ENCODE assay signal across 20 cellular contexts in genomic region chr2:11478899-11479605, GRCh38. TPM values are rescaled to one million over a fixed set of nuclear protein-coding genes. Genes with fewer than 3 reads are reported as not detected.
DNase-seq lines count a peak whose midpoint lies in the region; ATAC-seq, FAIRE-seq and TF ChIP-seq lines count a peak whose summit lies in the region.
"Had no signal": no experiment of that assay in that cellular context is flagged by ENCODE, and none has a peak within 500 bp of the region (broad histone marks: within the 10 kb centered on the region; RNA-seq: fewer than 3 reads in every experiment).

No MANE protein-coding gene starts in this region.

- H3K56ac ChIP-seq in H1 (replicated peaks; ENCODE audit: insufficient read length, low read depth, low read length): no peak overlapping the region

- no peak overlapping the region for H3K18ac ChIP-seq in H1 (ENCODE audit: extremely low read depth, low read length)

- no peak for TF ChIP-seq EP300 in H1 (IDR thresholded peaks at IDR 0.05; ENCODE audit: borderline replicate concordance in 1 of 2, low read depth in 2 of 2, low read length in 2 of 2)

- H2AK5ac ChIP-seq in H1 (ENCODE audit: low read depth, low read length): 0 out of 2 replicates have a peak overlapping the region, but pooled peaks have one; percentile 45

- no peak overlapping the region for H3K4me3 ChIP-seq in HEK293 (ENCODE audit: low read depth, low read length)
- H3K4me3 ChIP-seq in H1 (ENCODE audit: extremely low read depth in 1 of 4, insufficient read depth in 2 of 4, low read depth in 3 of 4, low read length in 4 of 4): no peak overlapping the region
- no peak overlapping the region for H3K4me3 ChIP-seq in uterus
- H3K4me3 ChIP-seq in kidney (ENCODE audit: low read length in 2 of 2): no peak overlapping the region
- H3K4me3 ChIP-seq in aorta (ENCODE audit: low read length in 2 of 2): no peak overlapping the region
- H3K4me3 ChIP-seq: HAP-1 had no signal

- WGBS in H1 (ENCODE audit: extremely low coverage in 1 of 2, insufficient coverage in 1 of 2, insufficient read length in 1 of 2, insufficient replicate concordance in 2 of 2, low coverage in 1 of 2, low lambda C conversion rate in 2 of 2, missing lambda C conversion rate in 1 of 2), 2 experiments: 91 to 100% methylated on average over 1 to 12 of the region's 12 CpGs
- WGBS in aorta, 2 donors: 76 to 79% methylated on average over 12 of the region's 12 CpGs

- H2BK120ac ChIP-seq in H1 (replicated peaks; ENCODE audit: low read depth, low read length): peak overlapping the region; percentile 15

- H3K9me3 Mint-ChIP-seq in progenitor cell of endocrine pancreas (ENCODE audit: low read depth): no peaks in the 10 kb centered on the region

- H3K4me1 ChIP-seq in HEK293 (ENCODE audit: control insufficient read depth, insufficient read depth, low read length) (peaks cover 5% of the 10 kb centered on the region), H1 (replicated peaks in 1 of 4; ENCODE audit: control insufficient read depth in 3 of 4, insufficient read depth in 4 of 4, low read length in 3 of 4) (peaks cover 0 to 5% (median 3%) of the 10 kb centered on the region in 4 experiments; a peak in 4 of 7 replicates), uterus (peaks cover 0 to 5% of the 10 kb centered on the region in 2 donors), kidney (ENCODE audit: control insufficient read depth in 1 of 2, insufficient read depth in 1 of 2, low read depth in 1 of 2, low read length in 2 of 2) (peaks cover 3 to 6% of the 10 kb centered on the region in 2 donors), aorta (ENCODE audit: control insufficient read depth in 1 of 2, insufficient read depth in 2 of 2, low read length in 2 of 2) (no peaks in the 10 kb centered on the region)

- no peak overlapping the region for H4K5ac ChIP-seq in H1 (ENCODE audit: insufficient read length, low read depth, low read length)

- peaks cover 15% of the 10 kb centered on the region for H3K23me2 ChIP-seq in H1 (ENCODE audit: low read depth, low read length)

- H3K4me3 Mint-ChIP-seq in progenitor cell of endocrine pancreas (ENCODE audit: low read depth): no peak overlapping the region

- no peak overlapping the region for H3K14ac ChIP-seq in H1 (ENCODE audit: insufficient read length)

- ATAC-seq in aorta (ENCODE audit: low FRiP score): no peak

- H3K27me3 ChIP-seq in H1 (replicated peaks in 1 of 4; ENCODE audit: control insufficient read depth in 3 of 4, extremely low read depth in 1 of 4, insufficient read depth in 3 of 4, low read length in 3 of 4) (peaks cover 0 to 16% (median 13%) of the 10 kb centered on the region in 4 experiments; a peak in 6 of 7 replicates), uterus (no peaks in the 10 kb centered on the region), aorta (ENCODE audit: control insufficient read depth in 1 of 2, insufficient read depth in 2 of 2, low read length in 1 of 2) (no peaks in the 10 kb centered on the region)

- no peak overlapping the region for H2BK12ac ChIP-seq in H1 (ENCODE audit: low read depth, low read length)

- H3K79me1 ChIP-seq in H1 (ENCODE audit: low read depth, low read length): peaks cover 2% of the 10 kb centered on the region; the same call in 1 of the 2 replicates

- 0 out of 2 replicates have a peak overlapping the region, but pooled peaks have one; percentile 43 for H2BK20ac ChIP-seq in H1 (ENCODE audit: low read length)

- intact Hi-C loops in uterus (cut with DNase I; ENCODE audit: low total_unique reads) (no loop called here), kidney (cut with DNase I) (loop anchor here (10.0 kb wide), 1 partner anchor 306 kb away; no protein-coding TSS in a partner anchor), aorta (cut with DNase I) (loop anchor here (5.0 to 10.0 kb wide), 2 partner anchors 206 to 298 kb away; no protein-coding TSS in a partner anchor)

- no peak overlapping the region for H2AFZ ChIP-seq in H1 (ENCODE audit: low read length)

- no peak overlapping the region for H4K8ac ChIP-seq in H1 (ENCODE audit: extremely low read depth, insufficient read depth, low read length)

- no peak overlapping the region for H3K4me2 ChIP-seq in H1 (ENCODE audit: insufficient read depth in 1 of 2, low read depth in 2 of 2, low read length in 2 of 2)

- H3K9me3 ChIP-seq in HEK293 (ENCODE audit: control insufficient read depth, insufficient read depth, low read depth, low read length) (no peaks in the 10 kb centered on the region), H1 (ENCODE audit: insufficient read depth in 2 of 2, low read depth in 1 of 2, low read length in 1 of 2) (no peaks in the 10 kb centered on the region), uterus (no peaks in the 10 kb centered on the region), kidney (ENCODE audit: control insufficient read depth in 1 of 2, low read length in 2 of 2) (no peaks in the 10 kb centered on the region), aorta (ENCODE audit: control insufficient read depth, low read length) (no peaks in the 10 kb centered on the region)
- H3K9me3 ChIP-seq: HAP-1 had no signal

- no peaks in the 10 kb centered on the region for H3K36me3 Mint-ChIP-seq in progenitor cell of endocrine pancreas (ENCODE audit: insufficient read depth)

- H3K27me3 Mint-ChIP-seq in progenitor cell of endocrine pancreas: peaks cover 32% of the 10 kb centered on the region

- H2BK15ac ChIP-seq in H1 (ENCODE audit: low read length): peak overlapping the region; percentile 34; the same call in 1 of the 2 replicates

- H3K27ac Mint-ChIP-seq in progenitor cell of endocrine pancreas: no peak overlapping the region

- H3K9ac ChIP-seq in H1 (replicated peaks in 1 of 4; ENCODE audit: extremely low read depth in 1 of 4, low read depth in 3 of 4, low read length in 3 of 4) (no peak overlapping the region), kidney (ENCODE audit: low read length in 2 of 2) (no peak overlapping the region)

- H4K20me1 ChIP-seq in H1 (replicated peaks in 1 of 2; ENCODE audit: control insufficient read depth in 1 of 2, insufficient read depth in 2 of 2, low read length in 2 of 2): no peaks in the 10 kb centered on the region

- no peak overlapping the region for H3K27ac ChIP-seq in HEK293 (ENCODE audit: extremely low read depth, low read depth, low read length)
- no peak overlapping the region for H3K27ac ChIP-seq in H1 (ENCODE audit: low read depth, low read length)
- peak overlapping the region; percentile 33 to 88 for H3K27ac ChIP-seq in uterus
- H3K27ac ChIP-seq in kidney (ENCODE audit: low read depth in 2 of 2, low read length in 2 of 2): no peak overlapping the region
- no peak overlapping the region for H3K27ac ChIP-seq in aorta (ENCODE audit: low read depth in 1 of 2, low read length in 2 of 2)

- TF ChIP-seq CTCF in HEK293 (tag by site-specific recombination; IDR thresholded peaks at IDR 0.05) (no peak), H1 (IDR thresholded peaks at IDR 0.05; ENCODE audit: control extremely low read depth in 1 of 3, insufficient read depth in 1 of 3, low read depth in 1 of 3, low read length in 3 of 3) (no peak), uterus (IDR thresholded peaks at IDR 0.05) (no peak), kidney (IDR thresholded peaks at IDR 0.05; ENCODE audit: borderline replicate concordance, extremely low read depth, insufficient read depth) (no peak), progenitor cell of endocrine pancreas (IDR thresholded peaks at IDR 0.05; ENCODE audit: unreplicated experiment) (no peak)

- TF ChIP-seq RAD21 in H1 (IDR thresholded peaks at IDR 0.05 in 1 of 2, conservative IDR thresholded peaks at IDR 0.05 in 1 of 2; ENCODE audit: low read depth in 2 of 2, low read length in 2 of 2): no peak

- FAIRE-seq in H1 (lab: Jason Lieb, UNC) (no peak), kidney (lab: Jason Lieb, UNC) (no peak)
- FAIRE-seq: D721Med had no signal

- H3K4me1 Mint-ChIP-seq in progenitor cell of endocrine pancreas (ENCODE audit: low read depth): peaks cover 2% of the 10 kb centered on the region

- TF ChIP-seq POLR2A in H1 (IDR thresholded peaks at IDR 0.05; ENCODE audit: control extremely low read depth in 1 of 2, low read depth in 2 of 2, low read length in 2 of 2) (no peak), uterus (IDR thresholded peaks at IDR 0.05) (no peak)

- CTCF ChIA-PET in HEK293 (lab: Yijun Ruan, JAX): interaction anchor here (0.6 to 12.5 kb wide), 15 partner anchors 9 to 346 kb away, joined by 3 to 282 read pairs (median 5); partner anchors contain the start of genes E2F6 and GREB1
- CTCF ChIA-PET in H1 (lab: Charles Lee; ENCODE audit: partially characterized antibody): interaction anchor here (0.6 to 20.6 kb wide), 21 partner anchors 11 to 486 kb away, joined by 3 to 558 read pairs (median 4); no protein-coding TSS in a partner anchor

- DNase-seq in MV-4-11 (lab: John Stamatoyannopoulos, UW): peak; percentile 67
- no peak for DNase-seq in H1 (ENCODE audit: low read depth in 1 of 2, low spot score in 2 of 2)
- no peak for DNase-seq in uterus
- DNase-seq in kidney: no peak
- no peak for DNase-seq in progenitor cell of endocrine pancreas (ENCODE audit: low spot score, unreplicated experiment)
- DNase-seq in aorta: no peak
- DNase-seq: ACHN, C1 segment of cervical spinal cord, KG1, NCI-H1092, NCI-H1436 treated with DMSO at 0.1 percent for 48 hours, NCI-H2029, NCI-H2171, NCI-H446, NCI-H69, Right ventricle myocardium superior, SW 1271 had no signal

- H3K36me3 ChIP-seq in HEK293 (ENCODE audit: control insufficient read depth in 2 of 2, insufficient read depth in 1 of 2, low read length in 2 of 2): no peaks in the 10 kb centered on the region
- H3K36me3 ChIP-seq in H1 (ENCODE audit: control insufficient read depth in 2 of 4, insufficient read depth in 4 of 4, low read length in 3 of 4): no peaks in the 10 kb centered on the region
- no peaks in the 10 kb centered on the region for H3K36me3 ChIP-seq in uterus
- no peaks in the 10 kb centered on the region for H3K36me3 ChIP-seq in kidney (ENCODE audit: control insufficient read depth in 1 of 2, insufficient read depth in 2 of 2, low read length in 2 of 2)
- no peaks in the 10 kb centered on the region for H3K36me3 ChIP-seq in aorta (ENCODE audit: control insufficient read depth in 1 of 2, insufficient read depth in 2 of 2, low read length in 1 of 2)
- H3K36me3 ChIP-seq: HAP-1 had no signal

- POLR2A ChIA-PET in HEK293 (lab: Yijun Ruan, JAX): no interaction called here
- POLR2A ChIA-PET in H1 (lab: Charles Lee; ENCODE audit: partially characterized antibody): no interaction called here

- no peak overlapping the region for H3K23ac ChIP-seq in H1 (ENCODE audit: insufficient read length)

- H4K91ac ChIP-seq in H1 (replicated peaks; ENCODE audit: insufficient read length, low read length): no peak overlapping the region

- no peak overlapping the region for H2BK5ac ChIP-seq in H1 (ENCODE audit: low read depth, low read length)

- H3K4ac ChIP-seq in H1 (replicated peaks; ENCODE audit: insufficient read length, low read depth, low read length): peak overlapping the region; percentile 4

- H3K79me2 ChIP-seq in H1 (ENCODE audit: control insufficient read depth in 1 of 2, insufficient read depth in 2 of 2, low read length in 2 of 2): peaks cover 0 to 3% of the 10 kb centered on the region in 2 experiments; a peak in 2 of 4 replicates

RNA-seq across cellular contexts. Expression of gene E2F6, which starts 13.1 kb away (rescaled TPM):
- 14.9 and 15.6 TPM in 2 replicates for total RNA-seq in H1 (2021; fragmentation: NEBNext Ultra II Directional; extraction: Animal tissue kit (Norgen Biotek cat#: 25700))
- polyA plus RNA-seq in H1 (2011; rRNA removed): 3.8 and 8.3 TPM in 2 replicates
- polyA plus RNA-seq in H1 (2011; cell fraction: cytosol; rRNA removed): 7.3 TPM
- 5.7 TPM for polyA plus RNA-seq in H1 (2011; cell fraction: nucleus; rRNA removed)
- polyA plus RNA-seq in H1 (2012, experiment 1 of 2): 11.0 to 11.9 TPM (median 11.2 TPM) in 4 replicates
- 6.1 TPM for polyA plus RNA-seq in H1 (2012, experiment 2 of 2)
- polyA plus RNA-seq in H1 (2013, experiment 1 of 2): 8.0 TPM
- polyA plus RNA-seq in H1 (2013, experiment 2 of 2): 7.7 TPM
- 6.8 and 9.7 TPM in 2 replicates for polyA minus RNA-seq in H1 (2011; rRNA and poly(A)+ RNA removed)
- 5.4 TPM for polyA minus RNA-seq in H1 (2011; cell fraction: cytosol; rRNA and poly(A)+ RNA removed)
- 11.4 TPM for polyA minus RNA-seq in H1 (2011; cell fraction: nucleus; rRNA and poly(A)+ RNA removed)
- 10 to 100 TPM; 10.2 to 25.0 (median 20.7) TPM for total RNA-seq in uterus
- 12.7 TPM for total RNA-seq in kidney
- polyA plus RNA-seq in kidney (ENCODE audit: insufficient read depth, low read depth, low replicate concordance): 7.8 TPM
- 21.4 and 22.9 TPM in 2 replicates for total RNA-seq in progenitor cell of endocrine pancreas
- total RNA-seq in aorta: 10 to 100 TPM; 10.1 to 13.4 TPM
- 1 to 10 TPM; 8.6 TPM for polyA plus RNA-seq in aorta

RNA-seq across cellular contexts. Expression of gene GREB1, which starts 54.8 kb away (rescaled TPM):
- total RNA-seq in H1 (2021; fragmentation: NEBNext Ultra II Directional; extraction: Animal tissue kit (Norgen Biotek cat#: 25700)): 41.7 and 43.4 TPM in 2 replicates
- 7.9 and 13.8 TPM in 2 replicates for polyA plus RNA-seq in H1 (2011; rRNA removed)
- 9.9 TPM for polyA plus RNA-seq in H1 (2011; cell fraction: cytosol; rRNA removed)
- polyA plus RNA-seq in H1 (2011; cell fraction: nucleus; rRNA removed): 22.7 TPM
- polyA plus RNA-seq in H1 (2012, experiment 1 of 2): 14.3 to 18.0 TPM (median 16.3 TPM) in 4 replicates
- 8.5 TPM for polyA plus RNA-seq in H1 (2012, experiment 2 of 2)
- polyA plus RNA-seq in H1 (2013, experiment 1 of 2): 16.9 TPM
- polyA plus RNA-seq in H1 (2013, experiment 2 of 2): 15.7 TPM
- polyA minus RNA-seq in H1 (2011; rRNA and poly(A)+ RNA removed): 23.1 and 26.4 TPM in 2 replicates
- 13.1 TPM for polyA minus RNA-seq in H1 (2011; cell fraction: cytosol; rRNA and poly(A)+ RNA removed)
- polyA minus RNA-seq in H1 (2011; cell fraction: nucleus; rRNA and poly(A)+ RNA removed): 21.8 TPM
- total RNA-seq in uterus: 100 to 1,000 TPM in 2 of 4 donors, 10 to 100 TPM in 2; 20.3 to 166 (median 78.8) TPM
- 0.98 TPM for total RNA-seq in kidney
- 1.8 TPM for polyA plus RNA-seq in kidney (ENCODE audit: insufficient read depth, low read depth, low replicate concordance)
- total RNA-seq in progenitor cell of endocrine pancreas: 78.8 and 82.5 TPM in 2 replicates
- 1 to 10 TPM; 7.2 to 8.6 TPM for total RNA-seq in aorta
- under 1 TPM in 1 of 2 donors, not detected in 1; 0.13 TPM for polyA plus RNA-seq in aorta

Comparison
In these comparisons a context has a peak if more than half of its experiments do, and no peak if none do; other contexts are left out.
1. H3K27ac ChIP-seq: peak in uterus (2 of 2); none in HEK293 (single experiment), H1 (single experiment), kidney (0 of 2) and aorta (0 of 2).